Comparison of ENCODE assay signal across 18 cellular contexts in genomic region chr14:75911883-75912282, GRCh38.
DNase-seq lines count a peak whose midpoint lies in the region; ATAC-seq and TF ChIP-seq lines count a peak whose summit lies in the region.
"Had no signal": no experiment of that assay in that cellular context is flagged by ENCODE, and none has a peak within 500 bp of the region (broad histone marks: within the 10 kb centered on the region; RNA-seq: fewer than 3 reads in every experiment).

No MANE protein-coding gene starts in this region.

- H3K27ac ChIP-seq in right atrium auricular region (no peak overlapping the region), temporal lobe (ENCODE audit: low read depth, low read length) (peak overlapping the region; percentile 17)
- H3K27ac ChIP-seq: A549, spleen had no signal

- H3K9me3 ChIP-seq in right atrium auricular region: no peaks in the 10 kb centered on the region
- H3K9me3 ChIP-seq: A549, spleen had no signal

- peaks cover 11% of the 10 kb centered on the region for H3K4me1 Mint-ChIP-seq in MCF 10A (ENCODE audit: insufficient read depth, unreplicated experiment)
- H3K4me1 Mint-ChIP-seq: CD8-positive, alpha-beta memory T cell had no signal

- H3K4me3 ChIP-seq in right atrium auricular region: no peak overlapping the region
- H3K4me3 ChIP-seq in fibroblast of mammary gland (ENCODE audit: control insufficient read depth, low read depth, low read length): no peak overlapping the region
- H3K4me3 ChIP-seq: A549, spleen had no signal

- no TSS peak for BruUV-seq in MCF 10A (replicated peaks; lab: Mats Ljungman, UMichigan)

- DNase-seq in Right ventricle myocardium superior (peak; percentile 45), right atrium auricular region (ENCODE audit: low spot score) (no peak), fibroblast of mammary gland (ENCODE audit: low read depth) (peak; percentile 38), mucosa of gallbladder (ENCODE audit: low spot score) (peak; percentile 38), G401 (ENCODE audit: low spot score) (no peak), MCF 10A (ENCODE audit: unreplicated experiment) (no peak), GDM1 (lab: John Stamatoyannopoulos, UW) (no peak)
- DNase-seq: activated CD8-positive, alpha-beta T cell treated with anti-CD3 and anti-CD28 coated beads for 36 hours; activated gamma-delta T cell; CD8-positive, alpha-beta memory T cell; IMR-90; NCI-H1105 treated with DMSO at 0.1 percent for 48 hours; NCI-H774; SHP77; spleen had no signal

- H3K27me3 Mint-ChIP-seq in MCF 10A (ENCODE audit: insufficient read depth, unreplicated experiment): no peaks in the 10 kb centered on the region
- H3K27me3 Mint-ChIP-seq: activated CD8-positive, alpha-beta T cell treated with anti-CD3 and anti-CD28 coated beads for 36 hours; CD8-positive, alpha-beta memory T cell; natural killer cell treated with Interleukin-12 subunit alpha and Interleukin-12 subunit beta and Interleukin-15 and Interleukin-18, amount 100 ng/mL, for 72 hours had no signal

- H3K36me3 ChIP-seq in right atrium auricular region: no peaks in the 10 kb centered on the region

- H3K4me3 Mint-ChIP-seq in MCF 10A (ENCODE audit: unreplicated experiment): no peak overlapping the region
- H3K4me3 Mint-ChIP-seq: activated CD8-positive, alpha-beta T cell treated with anti-CD3 and anti-CD28 coated beads for 36 hours; CD8-positive, alpha-beta memory T cell; natural killer cell treated with Interleukin-12 subunit alpha and Interleukin-12 subunit beta and Interleukin-15 and Interleukin-18, amount 100 ng/mL, for 72 hours had no signal

- no peaks in the 10 kb centered on the region for H3K27me3 ChIP-seq in right atrium auricular region
- H3K27me3 ChIP-seq: spleen had no signal

- TF ChIP-seq CTCF in right atrium auricular region (IDR thresholded peaks at IDR 0.05): no peak
- no peak for TF ChIP-seq CTCF in fibroblast of mammary gland (conservative IDR thresholded peaks at IDR 0.05; ENCODE audit: control insufficient read depth, insufficient read depth, low read depth, low read length)
- TF ChIP-seq CTCF in MCF 10A (IDR thresholded peaks at IDR 0.05; ENCODE audit: unreplicated experiment): no peak

- POLR2A ChIA-PET in MCF 10A (lab: Yijun Ruan, JAX): interaction anchor here (0.8 kb wide), 1 partner anchor 74 kb away, joined by 4 read pairs; the partner anchor contains the start of gene IFT43

- H3K4me1 ChIP-seq in right atrium auricular region: peaks cover 0 to 7% of the 10 kb centered on the region in 2 donors
- H3K4me1 ChIP-seq: A549 had no signal

- CTCF ChIA-PET in MCF 10A (lab: Yijun Ruan, JAX): interaction anchor here (0.7 to 7.4 kb wide), 4 partner anchors 67 to 201 kb away, joined by 3 to 55 read pairs (median 6); no protein-coding TSS in a partner anchor

- H3K36me3 Mint-ChIP-seq in MCF 10A (ENCODE audit: insufficient read depth, unreplicated experiment): no peaks in the 10 kb centered on the region
- H3K36me3 Mint-ChIP-seq: natural killer cell treated with Interleukin-12 subunit alpha and Interleukin-12 subunit beta and Interleukin-15 and Interleukin-18, amount 100 ng/mL, for 72 hours had no signal

- H3K27ac Mint-ChIP-seq in MCF 10A (ENCODE audit: low read depth, unreplicated experiment): no peak overlapping the region
- H3K27ac Mint-ChIP-seq: activated CD8-positive, alpha-beta T cell treated with anti-CD3 and anti-CD28 coated beads for 36 hours; CD8-positive, alpha-beta memory T cell; natural killer cell treated with Interleukin-12 subunit alpha and Interleukin-12 subunit beta and Interleukin-15 and Interleukin-18, amount 100 ng/mL, for 72 hours had no signal

- intact Hi-C loops in Right ventricle myocardium superior (cut with DNase I): no loop called here
- intact Hi-C loops in MCF 10A (cut with micrococcal nuclease): no loop called here

- no peak for ATAC-seq in Right ventricle myocardium superior (ENCODE audit: poor library complexity)
- ATAC-seq: A549; activated CD8-positive, alpha-beta T cell treated with anti-CD3 and anti-CD28 coated beads for 36 hours; natural killer cell treated with Interleukin-12 subunit alpha and Interleukin-12 subunit beta and Interleukin-15 and Interleukin-18, amount 100 ng/mL, for 72 hours had no signal

- H3K9me3 Mint-ChIP-seq in MCF 10A (ENCODE audit: unreplicated experiment): no peaks in the 10 kb centered on the region
- H3K9me3 Mint-ChIP-seq: activated CD8-positive, alpha-beta T cell treated with anti-CD3 and anti-CD28 coated beads for 36 hours; CD8-positive, alpha-beta memory T cell; natural killer cell treated with Interleukin-12 subunit alpha and Interleukin-12 subunit beta and Interleukin-15 and Interleukin-18, amount 100 ng/mL, for 72 hours had no signal

- in situ Hi-C loops in G401 (cut with HindIII; ENCODE audit: low sequenced_read_pairs): no loop called here

Comparison
In these comparisons a context has a peak if more than half of its experiments do, and no peak if none do; other contexts are left out.
1. DNase-seq: peak in Right ventricle myocardium superior (single experiment), fibroblast of mammary gland (single experiment) and mucosa of gallbladder (single experiment); none in right atrium auricular region (single experiment), G401 (single experiment), MCF 10A (single experiment) and GDM1 (single experiment).